ENCODE assay signal across 12 cellular contexts in genomic region chr14:73717247-73717646, GRCh38. TPM values are rescaled to one million over a fixed set of nuclear protein-coding genes. Genes with fewer than 3 reads are reported as not detected.
DNase-seq lines count a peak whose midpoint lies in the region; ATAC-seq and TF ChIP-seq lines count a peak whose summit lies in the region.
"Had no signal": no experiment of that assay in that cellular context is flagged by ENCODE, and none has a peak within 500 bp of the region (broad histone marks: within the 10 kb centered on the region; RNA-seq: fewer than 3 reads in every experiment).

No MANE protein-coding gene starts in this region.

- peak; percentile 44 for DNase-seq in DMS 273 (lab: John Stamatoyannopoulos, UW; ENCODE audit: unreplicated experiment)
- no peak for DNase-seq in DMS 273 treated with DMSO at 0.1 percent for 48 hours (lab: John Stamatoyannopoulos, UW)
- peak; percentile 40 for DNase-seq in RPMI7951 (ENCODE audit: low read depth)
- DNase-seq in fibroblast of villous mesenchyme (ENCODE audit: low read depth), result peak; percentile 55
- DNase-seq in sigmoid colon, result no peak
- DNase-seq in HPDE6-E6E7 (ENCODE audit: extremely low spot score), result no peak
- DNase-seq in amygdala (lab: John Stamatoyannopoulos, UW), result no peak
- DNase-seq: activated T-cell treated with anti-CD3 and anti-CD28 coated beads for 4 hours; MG63; stimulated activated naive CD8-positive, alpha-beta T cell treated with anti-CD3 and anti-CD28 coated beads, Interleukin-15, Interleukin-2, amounts not matched to agents 100 U/mL and 50 U/mL, for 24 hours had no signal

- H3K27me3 ChIP-seq in sigmoid colon, result no peaks in the 10 kb centered on the region
- H3K27me3 ChIP-seq: MG63 had no signal

- H3K9me3 ChIP-seq in sigmoid colon, result no peaks in the 10 kb centered on the region
- H3K9me3 ChIP-seq: MG63 had no signal

- peaks cover 6 to 47% (median 23%) of the 10 kb centered on the region in 4 donors for H3K36me3 ChIP-seq in sigmoid colon

- no peak for TF ChIP-seq CTCF in fibroblast of villous mesenchyme (IDR thresholded peaks at IDR 0.05; ENCODE audit: insufficient read depth, low read depth, low read length)
- no peak for TF ChIP-seq CTCF in sigmoid colon (IDR thresholded peaks at IDR 0.05)

- WGBS in sigmoid colon, 2 donors, result 81 to 94% methylated on average over 2 of the region's 2 CpGs

- TF ChIP-seq POLR2A in sigmoid colon (IDR thresholded peaks at IDR 0.05), result no peak

- ATAC-seq in GM18498 (IDR thresholded peaks at IDR 0.05; ENCODE audit: unreplicated experiment), result no peak
- ATAC-seq: stimulated activated naive CD8-positive, alpha-beta T cell treated with anti-CD3 and anti-CD28 coated beads, Interleukin-15, Interleukin-2, amounts not matched to agents 100 U/mL and 50 U/mL, for 24 hours had no signal

- intact Hi-C loops in sigmoid colon (cut with DNase I), result no loop called here

- H3K4me3 ChIP-seq in fibroblast of villous mesenchyme (ENCODE audit: low read depth, low read length) (no peak overlapping the region), sigmoid colon (peak overlapping the region in 2 of 4 donors; percentile 32 to 45)
- H3K4me3 ChIP-seq: MG63 had no signal

- H3K4me1 ChIP-seq in sigmoid colon, result peaks cover 0 to 59% (median 43%) of the 10 kb centered on the region in 4 donors

- H3K27ac ChIP-seq in sigmoid colon, result peak overlapping the region; percentile 90 to 99 (median 93)
- H3K27ac ChIP-seq: 22Rv1 had no signal

- TF ChIP-seq EP300 in sigmoid colon (IDR thresholded peaks at IDR 0.05), result no peak

RNA-seq across cellular contexts. Expression of gene PNMA1, which starts 3.1 kb away (rescaled TPM):
- total RNA-seq in RPMI7951 (2014; rRNA removed; shearing (Covaris generic)), result 20.4 and 26.6 TPM in 2 replicates
- 29.6 and 31.1 TPM in 2 replicates for total RNA-seq in fibroblast of villous mesenchyme
- total RNA-seq in sigmoid colon, result 10 to 100 TPM; 33.5 to 63.1 (median 37.3) TPM
- polyA plus RNA-seq in sigmoid colon, result 10 to 100 TPM; 11.4 to 20.4 (median 16.9) TPM

Comparison
In these comparisons a context has a peak if more than half of its experiments do, and no peak if none do; other contexts are left out.
1. DNase-seq: peak in DMS 273 (single experiment), RPMI7951 (single experiment) and fibroblast of villous mesenchyme (single experiment); none in DMS 273 treated with DMSO at 0.1 percent for 48 hours (single experiment), sigmoid colon (single experiment), HPDE6-E6E7 (single experiment) and amygdala (0 of 56).